In genomic region chr10:129799942-129800341, GRCh38 we compare ENCODE assay signal across 31 cellular contexts.
"Had no signal": no experiment of that assay in that cellular context is flagged by ENCODE, and none has a peak within 500 bp of the region (broad histone marks: within the 10 kb centered on the region; RNA-seq: fewer than 3 reads in every experiment).

No MANE protein-coding gene starts in this region.

- H3K27me3 Mint-ChIP-seq: activated CD4-positive, alpha-beta memory T cell treated with anti-CD3 and anti-CD28 coated beads for 36 hours; activated T-cell treated with anti-CD3 and anti-CD28 coated beads, Interleukin-2, amount 50 U/mL, for 24 hours; activated T-helper 17 cell treated with anti-CD3 and anti-CD28 coated beads, Interleukin-2, amount 50 U/mL, for 72 hours had no signal

- H3K27ac ChIP-seq: breast epithelium, foreskin keratinocyte, left ventricle myocardium inferior, neutrophil, pancreas, prostate gland, skin epidermis, thoracic aorta, uterus, VCaP had no signal

- H3K27me3 ChIP-seq: breast epithelium, foreskin keratinocyte, neutrophil, pancreas, uterus had no signal

- H3K27ac Mint-ChIP-seq: activated CD4-positive, alpha-beta memory T cell treated with anti-CD3 and anti-CD28 coated beads for 36 hours; activated T-cell treated with anti-CD3 and anti-CD28 coated beads, Interleukin-2, amount 50 U/mL, for 24 hours; activated T-helper 17 cell treated with anti-CD3 and anti-CD28 coated beads, Interleukin-2, amount 50 U/mL, for 72 hours; dendritic cell treated with granulocyte-macrophage colony-stimulating factor and Interleukin-4, amounts not matched to agents 40 ng/mL and 50 ng/mL, for 4 days; endodermal cell; nephron; type B pancreatic cell had no signal

- ATAC-seq: activated CD4-positive, CD25-positive, alpha-beta regulatory T cell treated with anti-CD3 and anti-CD28 coated beads, Interleukin-2, amount 50 U/mL, for 24 hours; activated T-helper 17 cell treated with anti-CD3 and anti-CD28 coated beads, Interleukin-2, amount 50 U/mL, for 72 hours; esophagus mucosa; foreskin keratinocyte; mucosa of descending colon; pancreas; sciatic nerve; stimulated activated naive CD8-positive, alpha-beta T cell treated with anti-CD3 and anti-CD28 coated beads, Interleukin-15, Interleukin-2, amounts not matched to agents 100 U/mL and 50 U/mL, for 24 hours had no signal

- H3K4me1 Mint-ChIP-seq: activated T-helper 17 cell treated with anti-CD3 and anti-CD28 coated beads, Interleukin-2, amount 50 U/mL, for 72 hours; endodermal cell; nephron had no signal

- DNase-seq: activated CD4-positive, alpha-beta memory T cell treated with anti-CD3 and anti-CD28 coated beads for 36 hours; activated CD4-positive, alpha-beta T cell treated with anti-CD3 and anti-CD28 coated beads for 48 hours; activated CD8-positive, alpha-beta memory T cell treated with anti-CD3 and anti-CD28 coated beads, Interleukin-2, amount 50 U/mL, for 4 hours; activated gamma-delta T cell treated with Interleukin-2 at 50 U/mL for 16 hours; activated naive CD4-positive, alpha-beta T cell treated with anti-CD3 and anti-CD28 coated beads, Interleukin-2, amount 50 U/mL, for 16 hours; activated T-cell treated with anti-CD3 and anti-CD28 coated beads, Interleukin-2, amount 50 U/mL, for 24 hours; amniotic stem cell; central memory CD4-positive, alpha-beta T cell; endodermal cell; foreskin keratinocyte; left ventricle myocardium inferior; mucosa of descending colon; pancreas; retina; stimulated activated CD4-positive, alpha-beta T cell treated with anti-CD3 and anti-CD28 coated beads, Interleukin-12 subunit alpha, Interleukin-12 subunit beta, amount 100 ng/mL, for 4 hours; stimulated activated CD4-positive, alpha-beta T cell treated with anti-CD3 and anti-CD28 coated beads, Interleukin-4, amount 100 ng/mL, for 1 hour; stimulated activated naive CD8-positive, alpha-beta T cell treated with anti-CD3 and anti-CD28 coated beads, Interleukin-15, Interleukin-2, amounts not matched to agents 100 U/mL and 50 U/mL, for 24 hours; uterus had no signal

- H3K4me3 Mint-ChIP-seq: activated CD4-positive, alpha-beta memory T cell treated with anti-CD3 and anti-CD28 coated beads for 36 hours; activated T-cell treated with anti-CD3 and anti-CD28 coated beads, Interleukin-2, amount 50 U/mL, for 24 hours; activated T-helper 17 cell treated with anti-CD3 and anti-CD28 coated beads, Interleukin-2, amount 50 U/mL, for 72 hours; dendritic cell treated with granulocyte-macrophage colony-stimulating factor and Interleukin-4, amounts not matched to agents 40 ng/mL and 50 ng/mL, for 4 days; endodermal cell; nephron; type B pancreatic cell had no signal

- H3K4me1 ChIP-seq: breast epithelium, foreskin keratinocyte, left ventricle myocardium inferior, pancreas, prostate gland, uterus had no signal

- H3K9me3 ChIP-seq: neutrophil, pancreas, prostate gland had no signal
